ENCODE assay signal across 8 cellular contexts in the genomic region with DNA sequence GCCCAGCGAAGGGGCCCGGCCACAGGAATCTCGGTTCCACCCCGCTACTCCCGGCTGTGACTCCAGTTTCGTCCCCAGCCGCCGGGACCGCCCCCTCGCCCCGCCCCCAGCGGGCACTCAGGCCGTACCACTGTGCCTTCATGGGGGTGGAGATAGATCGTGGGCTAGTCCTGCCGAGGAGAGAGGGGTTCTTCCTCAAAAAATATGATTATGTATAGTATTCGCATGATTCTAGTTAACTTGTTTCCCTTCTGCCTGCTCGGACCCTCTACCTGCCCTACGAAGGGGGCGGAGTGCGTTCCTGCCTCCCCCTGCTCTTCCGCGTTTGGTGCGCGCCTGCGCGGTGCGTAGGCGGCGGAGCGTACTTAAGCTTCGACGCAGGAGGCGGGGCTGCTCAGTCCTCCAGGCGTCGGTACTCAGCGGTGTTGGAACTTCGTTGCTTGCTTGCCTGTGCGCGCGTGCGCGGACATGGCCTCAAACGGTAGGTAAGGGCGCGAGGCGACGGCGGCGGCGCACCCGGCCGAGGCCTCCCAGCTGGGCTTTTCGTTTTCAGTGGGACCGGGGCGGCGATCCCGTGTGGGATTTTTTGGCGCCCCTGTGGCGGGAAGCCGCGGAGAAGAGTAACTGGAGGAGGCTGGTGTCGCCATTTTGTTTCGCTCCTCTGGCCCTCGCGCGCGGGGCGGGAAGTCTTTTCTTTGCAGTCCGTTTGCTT.
DNase-seq lines count a peak whose midpoint lies in the region; ATAC-seq and TF ChIP-seq lines count a peak whose summit lies in the region.

A gene (plus strand): TSS at position 393 of the 712 bp plus-strand sequence. CDS start 76 bp downstream, at position 469.

- peak; percentile 50 for ATAC-seq in HG03175 (IDR thresholded peaks at IDR 0.05; ENCODE audit: unreplicated experiment)

- DNase-seq in AG08395 (ENCODE audit: low spot score) (peak; percentile 98), NCI-H345 treated with DMSO at 0.1 percent for 48 hours (lab: John Stamatoyannopoulos, UW; ENCODE audit: unreplicated experiment) (peak; percentile 94), islet precursor cell (peak; percentile 91)
- DNase-seq in activated CD4-positive, CD25-positive, alpha-beta regulatory T cell treated with anti-CD3 and anti-CD28 coated beads, Interleukin-2, amount 50 U/mL, for 16 hours (ENCODE audit: low read depth, low spot score), result peak; percentile 80
- peak; percentile 91 for DNase-seq in central memory CD4-positive, alpha-beta T cell
- peak; percentile 89 for DNase-seq in stimulated activated CD4-positive, alpha-beta T cell treated with anti-CD3 and anti-CD28 coated beads, Interleukin-12 subunit alpha, Interleukin-12 subunit beta, amount 100 ng/mL, for 4 hours

- in situ Hi-C loops in GM18951 (cut with MboI; ENCODE audit: low sequenced_read_pairs, unreplicated experiment), result no loop called here

- peak; percentile 100 for TF ChIP-seq POLR2A in GM18951 (IDR thresholded peaks at IDR 0.05; ENCODE audit: extremely low read depth, insufficient read depth, insufficient read length)

Comparison
In these comparisons a context has a peak if more than half of its experiments do, and no peak if none do; other contexts are left out.
1. Peak in every context shown above with its lines: DNase-seq and ATAC-seq.